In genomic region chr22:48309115-48309705, GRCh38 we compare ENCODE assay signal across 16 cellular contexts.
A peak's percentile ranks its signal among the peaks of the same experiment; 100 is the strongest.
DNase-seq lines count a peak whose midpoint lies in the region; ATAC-seq and TF ChIP-seq lines count a peak whose summit lies in the region.
"Had no signal": no experiment of that assay in that cellular context is flagged by ENCODE, and none has a peak within 500 bp of the region (broad histone marks: within the 10 kb centered on the region; RNA-seq: fewer than 3 reads in every experiment).

No MANE protein-coding gene starts in this region.

- ATAC-seq in Right ventricle myocardium inferior (no peak), HG03457 (IDR thresholded peaks at IDR 0.05; ENCODE audit: unreplicated experiment) (no peak)
- no peak for ATAC-seq in activated CD4-positive, alpha-beta T cell treated with anti-CD3 and anti-CD28 coated beads for 36 hours

- no peaks in the 10 kb centered on the region for H3K27me3 ChIP-seq in right atrium auricular region

- no peak overlapping the region for H3K4me3 Mint-ChIP-seq in activated CD4-positive, alpha-beta T cell treated with anti-CD3 and anti-CD28 coated beads for 36 hours
- H3K4me3 Mint-ChIP-seq: CD4-positive, alpha-beta memory T cell had no signal

- no peak overlapping the region for H3K27ac Mint-ChIP-seq in activated CD4-positive, alpha-beta T cell treated with anti-CD3 and anti-CD28 coated beads for 36 hours
- H3K27ac Mint-ChIP-seq: CD4-positive, alpha-beta memory T cell had no signal

- POLR2A ChIA-PET in activated CD4-positive, alpha-beta T cell treated with anti-CD3 and anti-CD28 coated beads for 36 hours (lab: Charles Lee): no interaction called here

- H3K4me1 ChIP-seq in right atrium auricular region: no peaks in the 10 kb centered on the region

- H3K27ac ChIP-seq in right atrium auricular region (no peak overlapping the region), coronary artery (no peak overlapping the region)
- H3K27ac ChIP-seq: C4-2B, HL-60 had no signal

- no peaks in the 10 kb centered on the region for H3K36me3 ChIP-seq in right atrium auricular region

- DNase-seq in right atrium auricular region (ENCODE audit: low spot score) (peak; percentile 9), Right ventricle myocardium inferior (ENCODE audit: missing footprints) (no peak), coronary artery (ENCODE audit: low spot score) (peak; percentile 63), mesenteric fat pad (ENCODE audit: low spot score) (peak; percentile 83), NCI-H2196 treated with DMSO at 0.1 percent for 48 hours (lab: John Stamatoyannopoulos, UW; ENCODE audit: unreplicated experiment) (no peak)
- DNase-seq in activated CD4-positive, alpha-beta T cell treated with anti-CD3 and anti-CD28 coated beads for 36 hours: no peak
- DNase-seq: ACHN; CD4-positive, alpha-beta memory T cell; DMS153; DMS79 treated with DMSO at 0.1 percent for 48 hours; EL; GOT3; HCEC 1CT had no signal

- CTCF ChIA-PET in activated CD4-positive, alpha-beta T cell treated with anti-CD3 and anti-CD28 coated beads for 36 hours (lab: Charles Lee): interaction anchor here (0.6 kb wide), 1 partner anchor 293 kb away, joined by 3 read pairs; no protein-coding TSS in a partner anchor

- intact Hi-C loops in Right ventricle myocardium inferior (cut with DNase I): no loop called here
- intact Hi-C loops in activated CD4-positive, alpha-beta T cell treated with anti-CD3 and anti-CD28 coated beads for 36 hours (cut with DNase I, micrococcal nuclease): no loop called here

- H3K9me3 ChIP-seq in right atrium auricular region: peaks cover 0 to 18% of the 10 kb centered on the region in 2 donors

- TF ChIP-seq CTCF in right atrium auricular region (IDR thresholded peaks at IDR 0.05): no peak
- no peak for TF ChIP-seq CTCF in coronary artery (IDR thresholded peaks at IDR 0.05)

- H3K4me3 ChIP-seq in right atrium auricular region: no peak overlapping the region
- H3K4me3 ChIP-seq in coronary artery: no peak overlapping the region

- H3K9me3 Mint-ChIP-seq in activated CD4-positive, alpha-beta T cell treated with anti-CD3 and anti-CD28 coated beads for 36 hours (ENCODE audit: low read depth): peaks cover 11% of the 10 kb centered on the region

- H3K4me1 Mint-ChIP-seq in activated CD4-positive, alpha-beta T cell treated with anti-CD3 and anti-CD28 coated beads for 36 hours: no peaks in the 10 kb centered on the region
- H3K4me1 Mint-ChIP-seq: CD4-positive, alpha-beta memory T cell had no signal

- H3K27me3 Mint-ChIP-seq in activated CD4-positive, alpha-beta T cell treated with anti-CD3 and anti-CD28 coated beads for 36 hours: no peaks in the 10 kb centered on the region
- H3K27me3 Mint-ChIP-seq: CD4-positive, alpha-beta memory T cell had no signal

- no peaks in the 10 kb centered on the region for H3K36me3 Mint-ChIP-seq in activated CD4-positive, alpha-beta T cell treated with anti-CD3 and anti-CD28 coated beads for 36 hours (ENCODE audit: low read depth)
- H3K36me3 Mint-ChIP-seq: CD4-positive, alpha-beta memory T cell had no signal

Comparison
In these comparisons a context has a peak if more than half of its experiments do, and no peak if none do; other contexts are left out.
1. DNase-seq: peak in right atrium auricular region (single experiment), coronary artery (single experiment) and mesenteric fat pad (single experiment); none in Right ventricle myocardium inferior (single experiment), NCI-H2196 treated with DMSO at 0.1 percent for 48 hours (single experiment) and activated CD4-positive, alpha-beta T cell treated with anti-CD3 and anti-CD28 coated beads for 36 hours (single experiment).